25 cellular contexts compared by ENCODE assay signal in the genomic region with DNA sequence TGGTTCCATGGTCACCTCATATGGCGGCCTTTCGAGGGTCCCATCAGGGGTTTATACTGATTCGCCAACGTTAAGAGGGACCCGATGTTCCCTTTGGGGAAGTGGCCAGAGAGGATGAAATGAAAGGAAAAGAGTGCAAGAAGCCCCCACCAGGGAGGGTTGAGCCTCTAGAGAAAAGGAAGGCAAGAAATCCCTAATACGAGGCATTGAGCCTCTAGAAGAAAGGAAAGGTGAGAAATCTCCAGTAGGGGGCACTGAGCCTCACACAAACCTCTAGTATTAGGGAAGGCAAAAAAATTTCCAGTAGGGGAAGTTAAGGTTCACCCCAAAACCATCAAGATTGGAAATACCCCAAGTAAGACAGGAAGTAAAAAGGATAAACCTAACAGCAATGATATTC. TPM values are rescaled to one million over a fixed set of nuclear protein-coding genes. Genes with fewer than 3 reads are reported as not detected.
A peak's percentile ranks its signal among the peaks of the same experiment; 100 is the strongest.
DNase-seq lines count a peak whose midpoint lies in the region; ATAC-seq and TF ChIP-seq lines count a peak whose summit lies in the region.
"Had no signal": no experiment of that assay in that cellular context is flagged by ENCODE, and none has a peak within 500 bp of the region (broad histone marks: within the 10 kb centered on the region; RNA-seq: fewer than 3 reads in every experiment).

No MANE protein-coding gene starts in this region.

- H3K27ac ChIP-seq in left lung: no peak overlapping the region
- H3K27ac ChIP-seq in body of pancreas: no peak overlapping the region
- H3K27ac ChIP-seq: BLaER1, brain microvascular endothelial cell, pancreas had no signal

- H3K4me3 ChIP-seq in GM12865 (ENCODE audit: low read depth, low read length): no peak overlapping the region
- H3K4me3 ChIP-seq in adipocyte (ENCODE audit: low read length): peak overlapping the region; percentile 15
- no peak overlapping the region for H3K4me3 ChIP-seq in left lung
- H3K4me3 ChIP-seq in body of pancreas: no peak overlapping the region
- H3K4me3 ChIP-seq: HAP-1, lung, mucosa of descending colon, pancreas had no signal

- no peak overlapping the region for H3K9ac ChIP-seq in adipocyte (ENCODE audit: low read length)
- H3K9ac ChIP-seq: BLaER1 had no signal

- no peak for TF ChIP-seq POLR2A in body of pancreas (IDR thresholded peaks at IDR 0.05)

- no peak overlapping the region for H3K4me3 Mint-ChIP-seq in nephron progenitor cell
- H3K4me3 Mint-ChIP-seq: activated B cell treated with CpG ODN at 0.5 μM for 24 hours; activated CD8-positive, alpha-beta memory T cell treated with anti-CD3 and anti-CD28 coated beads, Interleukin-2, amount 10 ng/mL, durations not matched to agents 7 days and 5 days; activated T-cell treated with anti-CD3 and anti-CD28 coated beads, Interleukin-2, amount 50 U/mL, for 72 hours; natural killer cell treated with Interleukin-12 subunit alpha and Interleukin-12 subunit beta and Interleukin-15 and Interleukin-18, amount 100 ng/mL, for 72 hours had no signal

- 83 to 84% methylated on average over 6 of the region's 6 CpGs for whole genome bisulfite sequencing in body of pancreas, 2 donors

- no peaks in the 10 kb centered on the region for H3K36me3 ChIP-seq in adipocyte (ENCODE audit: control insufficient read depth, insufficient read depth, low read length, severe bottlenecking)
- H3K36me3 ChIP-seq in left lung: no peaks in the 10 kb centered on the region
- H3K36me3 ChIP-seq in body of pancreas (replicated peaks in 1 of 2; ENCODE audit: insufficient read depth in 1 of 2, low read depth in 2 of 2): no peaks in the 10 kb centered on the region
- H3K36me3 ChIP-seq: BLaER1, brain microvascular endothelial cell, HAP-1, pancreas had no signal

- H3K36me3 Mint-ChIP-seq in nephron progenitor cell (ENCODE audit: low read depth): no peaks in the 10 kb centered on the region

- no peak overlapping the region for H3K27ac Mint-ChIP-seq in nephron progenitor cell
- H3K27ac Mint-ChIP-seq: activated B cell treated with CpG ODN at 0.5 μM for 24 hours; activated CD8-positive, alpha-beta memory T cell treated with anti-CD3 and anti-CD28 coated beads, Interleukin-2, amount 10 ng/mL, durations not matched to agents 7 days and 5 days; activated T-cell treated with anti-CD3 and anti-CD28 coated beads, Interleukin-2, amount 50 U/mL, for 72 hours had no signal

- H3K27me3 Mint-ChIP-seq in nephron progenitor cell (ENCODE audit: low read depth, poor library complexity): peaks cover 21% of the 10 kb centered on the region

- H3K9me3 ChIP-seq in adipocyte (ENCODE audit: control insufficient read depth, low read length): peaks cover 47% of the 10 kb centered on the region
- H3K9me3 ChIP-seq in left lung: peaks cover 0 to 40% of the 10 kb centered on the region in 2 donors
- peaks cover 0 to 13% (median 0%) of the 10 kb centered on the region in 3 donors for H3K9me3 ChIP-seq in body of pancreas
- H3K9me3 ChIP-seq: pancreas had no signal

- peaks cover 3% of the 10 kb centered on the region for H3K4me1 Mint-ChIP-seq in nephron progenitor cell
- H3K4me1 Mint-ChIP-seq: activated B cell treated with CpG ODN at 0.5 μM for 24 hours; activated CD8-positive, alpha-beta memory T cell treated with anti-CD3 and anti-CD28 coated beads, Interleukin-2, amount 10 ng/mL, durations not matched to agents 7 days and 5 days had no signal

- DNase-seq in GM12865 (ENCODE audit: low read depth) (peak; percentile 15), Kasumi-1 (lab: John Stamatoyannopoulos, UW) (peak; percentile 51 to 75), adipocyte (ENCODE audit: low read depth) (no peak), nephron progenitor cell (no peak), left lung (no peak), NCI-H128 (lab: John Stamatoyannopoulos, UW; ENCODE audit: unreplicated experiment) (no peak), body of pancreas (no peak)
- DNase-seq: activated B cell treated with CpG ODN at 0.5 μM for 24 hours; activated CD8-positive, alpha-beta memory T cell treated with anti-CD3 and anti-CD28 coated beads, Interleukin-2, amount 10 ng/mL, durations not matched to agents 7 days and 5 days; activated naive CD4-positive, alpha-beta T cell treated with Interleukin-2 at 50 U/mL for 16 hours; activated T-cell treated with anti-CD3 and anti-CD28 coated beads, Interleukin-2, amount 50 U/mL, for 72 hours; brain microvascular endothelial cell; glutamatergic neuron; MM.1S; mucosa of descending colon; NCI-H146; OCI-M1; pancreas; retina; T1000 had no signal

- peaks cover 5% of the 10 kb centered on the region for H3K27me3 ChIP-seq in adipocyte (replicated peaks; ENCODE audit: control insufficient read depth, insufficient read depth, low read length)
- no peaks in the 10 kb centered on the region for H3K27me3 ChIP-seq in left lung
- no peaks in the 10 kb centered on the region for H3K27me3 ChIP-seq in body of pancreas
- H3K27me3 ChIP-seq: BLaER1, brain microvascular endothelial cell, pancreas had no signal

- intact Hi-C loops in left lung (cut with DNase I): no loop called here
- intact Hi-C loops in body of pancreas (cut with DNase I): loop anchor here (10.0 kb wide), 1 partner anchor 47 kb away; no protein-coding TSS in a partner anchor

- peak; percentile 5 for TF ChIP-seq CTCF in GM12865 (IDR thresholded peaks at IDR 0.05; ENCODE audit: insufficient read depth, low read depth, low read length, missing control alignments)
- TF ChIP-seq CTCF in nephron progenitor cell (IDR thresholded peaks at IDR 0.05): peak; percentile 6
- no peak for TF ChIP-seq CTCF in left lung (IDR thresholded peaks at IDR 0.05)
- TF ChIP-seq CTCF in body of pancreas (IDR thresholded peaks at IDR 0.05): no peak

- H3K4me1 ChIP-seq in adipocyte (ENCODE audit: control insufficient read depth, insufficient read depth, low read length): no peaks in the 10 kb centered on the region
- H3K4me1 ChIP-seq in left lung: no peaks in the 10 kb centered on the region
- H3K4me1 ChIP-seq in body of pancreas: no peaks in the 10 kb centered on the region
- H3K4me1 ChIP-seq: BLaER1, HAP-1, pancreas had no signal

- H3K9me3 Mint-ChIP-seq in nephron progenitor cell: peaks cover 43% of the 10 kb centered on the region

- ATAC-seq in left lung: no peak
- ATAC-seq in body of pancreas: no peak
- ATAC-seq: activated CD8-positive, alpha-beta memory T cell treated with anti-CD3 and anti-CD28 coated beads, Interleukin-2, amount 10 ng/mL, durations not matched to agents 7 days and 5 days; activated T-cell treated with anti-CD3 and anti-CD28 coated beads, Interleukin-2, amount 50 U/mL, for 72 hours; mucosa of descending colon; natural killer cell treated with Interleukin-12 subunit alpha and Interleukin-12 subunit beta and Interleukin-15 and Interleukin-18, amount 100 ng/mL, for 72 hours; pancreas; Right ventricle myocardium inferior had no signal

RNA-seq across cellular contexts. Expression of gene SAP130, which starts 9.8 kb away (rescaled TPM):
- 10 to 100 TPM; 19.1 to 23.2 TPM for total RNA-seq in left lung
- 1 to 10 TPM; 4.4 to 4.6 TPM for total RNA-seq in body of pancreas

RNA-seq across cellular contexts. Expression of gene UGGT1, which starts 53.4 kb away (rescaled TPM):
- 10 to 100 TPM; 55.5 to 72.0 TPM for total RNA-seq in left lung
- total RNA-seq in body of pancreas: 10 to 100 TPM; 38.2 to 42.0 TPM

Comparison
In these comparisons a context has a peak if more than half of its experiments do, and no peak if none do; other contexts are left out.
1. DNase-seq: peak in GM12865 (single experiment) and Kasumi-1 (2 of 2); none in adipocyte (single experiment), nephron progenitor cell (single experiment), left lung (0 of 2), NCI-H128 (single experiment) and body of pancreas (0 of 4).
2. CTCF ChIP-seq: peak in GM12865 (single experiment) and nephron progenitor cell (single experiment); none in left lung (0 of 2) and body of pancreas (0 of 7).